Comparison of ENCODE assay signal across 1 cellular context in the genomic region with DNA sequence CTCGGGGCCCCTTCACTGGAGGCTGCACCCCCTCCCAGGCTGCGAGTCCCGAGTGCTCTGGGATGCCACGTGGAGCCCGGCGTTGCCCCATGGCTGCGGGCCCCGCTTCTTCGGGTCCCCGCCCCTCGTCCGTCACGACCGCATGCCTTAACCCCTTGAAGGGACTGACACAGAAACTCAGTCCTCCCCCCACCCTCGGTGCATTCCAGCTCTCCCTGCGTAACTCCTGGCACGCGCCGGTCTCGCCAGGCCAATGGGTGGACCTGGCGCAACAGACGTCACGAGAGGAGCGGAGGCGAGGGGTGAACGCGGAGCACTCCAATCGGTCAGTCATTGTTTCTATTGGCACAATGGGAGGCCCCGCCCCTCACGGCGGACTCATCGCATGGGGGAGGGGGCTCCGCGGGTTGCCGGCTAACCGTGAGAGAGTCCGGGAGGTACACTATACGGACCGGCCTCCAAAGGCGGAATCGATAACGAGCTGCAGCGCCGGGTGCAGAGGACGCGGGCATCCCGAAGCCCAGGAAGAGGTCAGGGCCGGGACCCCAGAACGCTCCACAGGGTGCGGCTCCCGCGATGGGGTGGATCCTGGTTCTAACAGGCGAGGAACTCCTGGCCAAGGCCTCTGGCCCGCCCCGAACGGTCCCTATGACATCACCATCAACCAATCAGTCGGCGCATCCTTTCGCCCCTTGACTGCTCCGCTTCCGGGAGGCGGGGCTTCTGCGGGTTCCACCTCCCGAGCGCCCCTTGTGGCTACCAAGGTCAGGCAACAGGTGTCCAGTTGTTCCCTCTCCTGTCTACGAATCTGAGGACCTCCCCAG.
TF ChIP-seq lines count a peak whose summit lies in the region.

No MANE protein-coding gene starts in this region.

TF ChIP-seq in Ishikawa, 13 proteins besides CTCF, POLR2A, EP300 and RAD21 (continued from another document):
- no peak; the same call in none of the 2 replicates for TF ChIP-seq REST (IDR thresholded peaks at IDR 0.05; ENCODE audit: low read depth)
- no peak for TF ChIP-seq FOXM1 (IDR thresholded peaks at IDR 0.05; ENCODE audit: borderline replicate concordance, low read depth)
- peak; percentile 69 for TF ChIP-seq USF1 (IDR thresholded peaks at IDR 0.05)
- TF ChIP-seq CREB1 (IDR thresholded peaks at IDR 0.05; ENCODE audit: low read depth) = peak; percentile 70
- TF ChIP-seq TCF12 (IDR thresholded peaks at IDR 0.05; ENCODE audit: low read depth) = peak; percentile 58
- TF ChIP-seq ZBTB7A (IDR thresholded peaks at IDR 0.05; ENCODE audit: low read depth) = 0 out of 2 replicates have a peak, but pooled peaks have one; percentile 63
- peak; percentile 47 for TF ChIP-seq TAF1 (IDR thresholded peaks at IDR 0.05; ENCODE audit: low read depth)
- no peak; the same call in 1 of the 2 replicates for TF ChIP-seq CEBPB (IDR thresholded peaks at IDR 0.05)
- TF ChIP-seq EGR1 (IDR thresholded peaks at IDR 0.05) = no peak
- TF ChIP-seq YY1 (IDR thresholded peaks at IDR 0.05; ENCODE audit: low read depth) = peak; percentile 56; the same call in 1 of the 2 replicates
- TF ChIP-seq NFIC (IDR thresholded peaks at IDR 0.05) = peak; percentile 53
- TF ChIP-seq MAX (IDR thresholded peaks at IDR 0.05) = peak; percentile 99
